ENCODE assay signal across 10 cellular contexts in genomic region chr14:68939424-68939892, GRCh38. TPM values are rescaled to one million over a fixed set of nuclear protein-coding genes. Genes with fewer than 3 reads are reported as not detected.
DNase-seq lines count a peak whose midpoint lies in the region; ATAC-seq and TF ChIP-seq lines count a peak whose summit lies in the region.
"Had no signal": no experiment of that assay in that cellular context is flagged by ENCODE, and none has a peak within 500 bp of the region (broad histone marks: within the 10 kb centered on the region; RNA-seq: fewer than 3 reads in every experiment).

No MANE protein-coding gene starts in this region.

- H3K27ac Mint-ChIP-seq in osteocyte (ENCODE audit: unreplicated experiment), result peak overlapping the region; percentile 94
- H3K27ac Mint-ChIP-seq: B cell had no signal

- H3K4me1 Mint-ChIP-seq in osteocyte (ENCODE audit: unreplicated experiment), result peaks cover 99% of the 10 kb centered on the region
- H3K4me1 Mint-ChIP-seq: B cell had no signal

- DNase-seq in right atrium auricular region (ENCODE audit: low spot score) (no peak), left ventricle myocardium superior (no peak), osteocyte (ENCODE audit: extremely low spot score, unreplicated experiment) (no peak), omental fat pad (ENCODE audit: low spot score) (no peak), GM10248 (ENCODE audit: extremely low spot score) (no peak)
- no peak for DNase-seq in activated CD8-positive, alpha-beta memory T cell treated with anti-CD3 and anti-CD28 coated beads, Interleukin-2, amount 50 U/mL, for 4 hours
- DNase-seq: KG1 had no signal

- H3K27me3 ChIP-seq in right atrium auricular region, result no peaks in the 10 kb centered on the region
- H3K27me3 ChIP-seq in esophagus (ENCODE audit: control insufficient read depth in 1 of 2, insufficient read depth in 2 of 2, low read length in 2 of 2), result no peaks in the 10 kb centered on the region

- H3K27me3 Mint-ChIP-seq in osteocyte (ENCODE audit: unreplicated experiment), result no peaks in the 10 kb centered on the region

- ATAC-seq in left ventricle myocardium superior, result no peak
- no peak for ATAC-seq in omental fat pad (ENCODE audit: low FRiP score)
- no peak for ATAC-seq in HG03520 (IDR thresholded peaks at IDR 0.05; ENCODE audit: unreplicated experiment)

- H3K9me3 ChIP-seq in right atrium auricular region (no peaks in the 10 kb centered on the region), esophagus (ENCODE audit: control insufficient read depth in 2 of 2, insufficient read depth in 1 of 2, low read depth in 1 of 2, low read length in 1 of 2) (no peaks in the 10 kb centered on the region)

- TF ChIP-seq CTCF in right atrium auricular region (IDR thresholded peaks at IDR 0.05) (no peak), osteocyte (IDR thresholded peaks at IDR 0.05) (no peak), omental fat pad (IDR thresholded peaks at IDR 0.05) (no peak), GM10248 (IDR thresholded peaks at IDR 0.05; ENCODE audit: control extremely low read depth, extremely low read depth, low read depth, missing control alignments) (no peak)

- CTCF ChIA-PET in GM10248 (lab: Yijun Ruan, JAX), result interaction anchor here (0.8 to 1.9 kb wide), 5 partner anchors 13 to 29 kb away, joined by 3 to 6 read pairs (median 3); no protein-coding TSS in a partner anchor

- H3K36me3 ChIP-seq in right atrium auricular region, result no peaks in the 10 kb centered on the region
- no peaks in the 10 kb centered on the region for H3K36me3 ChIP-seq in esophagus (ENCODE audit: control insufficient read depth in 2 of 2, insufficient read depth in 2 of 2, low read length in 1 of 2)

- H3K9me3 Mint-ChIP-seq in osteocyte (ENCODE audit: unreplicated experiment), result no peaks in the 10 kb centered on the region

- 60 to 68% methylated on average over 7 of the region's 7 CpGs for WGBS in esophagus, 2 donors

- POLR2A ChIA-PET in GM10248 (lab: Yijun Ruan, JAX), result no interaction called here

- H3K4me3 ChIP-seq in right atrium auricular region (no peak overlapping the region), esophagus (ENCODE audit: low read depth in 1 of 2, low read length in 2 of 2) (no peak overlapping the region)

- intact Hi-C loops in left ventricle myocardium superior (cut with micrococcal nuclease), result no loop called here

- H3K27ac ChIP-seq in right atrium auricular region, result peak overlapping the region; percentile 86 to 91
- peak overlapping the region; percentile 88 to 98 for H3K27ac ChIP-seq in esophagus (ENCODE audit: low read depth in 2 of 2, low read length in 1 of 2)

- no peaks in the 10 kb centered on the region for H3K36me3 Mint-ChIP-seq in osteocyte (ENCODE audit: unreplicated experiment)

- H3K4me3 Mint-ChIP-seq in osteocyte (ENCODE audit: unreplicated experiment), result peak overlapping the region; percentile 35
- H3K4me3 Mint-ChIP-seq: B cell had no signal

- H3K4me1 ChIP-seq in right atrium auricular region, result peaks cover 0 to 96% of the 10 kb centered on the region in 2 donors
- peaks cover 9 to 52% of the 10 kb centered on the region in 2 donors for H3K4me1 ChIP-seq in esophagus (ENCODE audit: control insufficient read depth in 2 of 2, insufficient read depth in 2 of 2, low read length in 1 of 2)

RNA-seq across cellular contexts. Expression of gene ACTN1, which starts 39.6 kb away (rescaled TPM):
- 100 to 1,000 TPM; 170 to 316 TPM for total RNA-seq in right atrium auricular region
- 90.5 TPM for total RNA-seq in left ventricle myocardium superior
- 10 to 100 TPM; 37.4 to 98.2 TPM for polyA plus RNA-seq in esophagus
- total RNA-seq in osteocyte, result 371 and 380 TPM in 2 replicates
- 100 to 1,000 TPM; 103 to 254 (median 136) TPM for total RNA-seq in omental fat pad
